8 cellular contexts compared by ENCODE assay signal in the genomic region with DNA sequence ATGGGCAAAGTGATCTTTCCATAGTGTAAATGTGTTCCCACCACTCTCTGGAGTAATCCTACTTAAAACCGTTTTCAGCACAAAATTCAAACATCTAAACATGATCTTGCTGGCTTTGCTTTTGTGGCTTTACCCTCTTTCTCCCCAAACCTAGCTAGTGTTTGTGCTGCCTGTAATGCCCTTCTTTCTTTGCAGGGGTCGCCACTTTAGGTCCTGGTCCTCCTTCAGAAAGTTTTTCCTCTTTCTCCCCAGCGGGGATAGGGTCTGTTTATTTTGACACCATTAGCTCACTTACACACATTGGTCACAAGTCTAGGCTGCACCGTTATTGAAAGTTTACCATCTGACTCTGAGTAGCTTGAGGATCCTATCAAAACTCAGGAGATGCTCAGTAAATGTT. TPM values are rescaled to one million over a fixed set of nuclear protein-coding genes. Genes with fewer than 3 reads are reported as not detected.
DNase-seq lines count a peak whose midpoint lies in the region; ATAC-seq, FAIRE-seq and TF ChIP-seq lines count a peak whose summit lies in the region.

No MANE protein-coding gene starts in this region.

- H3K4me1 Mint-ChIP-seq in activated CD4-positive, alpha-beta T cell treated with anti-CD3 and anti-CD28 coated beads, Interleukin-2, amount 10 ng/mL, durations not matched to agents 7 days and 5 days = peaks cover 22% of the 10 kb centered on the region
- peaks cover 44% of the 10 kb centered on the region for H3K4me1 Mint-ChIP-seq in stimulated activated memory B cell treated with anti-CD40 and anti-IgM and Interleukin-4, amounts not matched to agents 10 μg/mL and 1 μg/mL and 100 μg/mL, for 72 hours

- H2AFZ ChIP-seq in PC-9 = no peak overlapping the region
- no peak overlapping the region; the same call in 1 of the 2 replicates for H2AFZ ChIP-seq in H1 (ENCODE audit: low read length)

- POLR2A ChIA-PET in activated CD4-positive, alpha-beta T cell treated with anti-CD3 and anti-CD28 coated beads, Interleukin-2, amount 10 ng/mL, durations not matched to agents 7 days and 5 days (lab: Charles Lee) = no interaction called here
- POLR2A ChIA-PET in PC-9 (lab: Charles Lee; ENCODE audit: unreplicated experiment) (interaction anchor here (0.6 kb wide), 2 partner anchors 96 to 174 kb away, joined by 6 to 9 read pairs; partner anchors contain the start of gene TNFAIP8), H1 (lab: Charles Lee; ENCODE audit: partially characterized antibody) (interaction anchor here (0.6 to 1.3 kb wide), 5 partner anchors 12 to 372 kb away, joined by 3 read pairs; no protein-coding TSS in a partner anchor)

- no peak overlapping the region for H2BK20ac ChIP-seq in H1 (ENCODE audit: low read length)

- TF ChIP-seq RAD21 in H1 (IDR thresholded peaks at IDR 0.05 in 1 of 2, conservative IDR thresholded peaks at IDR 0.05 in 1 of 2; ENCODE audit: low read depth in 2 of 2, low read length in 2 of 2) = peak in 1 of 2 experiments; percentile 31; a peak in 1 of 4 replicates

- peaks cover 2% of the 10 kb centered on the region for H3K23me2 ChIP-seq in H1 (ENCODE audit: low read depth, low read length)

- H3K23ac ChIP-seq in H1 (ENCODE audit: insufficient read length) = no peak overlapping the region

- H3K36me3 Mint-ChIP-seq in activated CD4-positive, alpha-beta T cell treated with anti-CD3 and anti-CD28 coated beads, Interleukin-2, amount 10 ng/mL, durations not matched to agents 7 days and 5 days (ENCODE audit: low read depth) = peaks cover 2% of the 10 kb centered on the region
- peaks cover 5% of the 10 kb centered on the region for H3K36me3 Mint-ChIP-seq in stimulated activated memory B cell treated with anti-CD40 and anti-IgM and Interleukin-4, amounts not matched to agents 10 μg/mL and 1 μg/mL and 100 μg/mL, for 72 hours

- H3K56ac ChIP-seq in H1 (replicated peaks; ENCODE audit: insufficient read length, low read depth, low read length) = no peak overlapping the region

- BruUV-seq in PC-9 (replicated peaks; lab: Mats Ljungman, UMichigan) = no TSS peak

- no peaks in the 10 kb centered on the region for H3K9me2 ChIP-seq in PC-9 (ENCODE audit: insufficient read depth)

- H3K4me1 ChIP-seq in PC-9 (replicated peaks; ENCODE audit: insufficient read depth) = peaks cover 9% of the 10 kb centered on the region
- H3K4me1 ChIP-seq in H1 (replicated peaks in 1 of 4; ENCODE audit: control insufficient read depth in 3 of 4, insufficient read depth in 4 of 4, low read length in 3 of 4) = peaks cover 0 to 9% (median 2%) of the 10 kb centered on the region in 4 experiments; a peak in 4 of 7 replicates
- H3K4me1 ChIP-seq in esophagus muscularis mucosa = peaks cover 15 to 22% (median 20%) of the 10 kb centered on the region in 4 donors

- no peak overlapping the region for H2AK5ac ChIP-seq in H1 (ENCODE audit: low read depth, low read length)

- H3K79me2 ChIP-seq in PC-9 (ENCODE audit: low read depth) (peaks cover 12% of the 10 kb centered on the region; the same call in 1 of the 2 replicates), H1 (ENCODE audit: control insufficient read depth in 1 of 2, insufficient read depth in 2 of 2, low read length in 2 of 2) (peaks cover 8 to 33% of the 10 kb centered on the region in 2 experiments; a peak in 3 of 4 replicates)

- TF ChIP-seq POLR2A in H1 (IDR thresholded peaks at IDR 0.05; ENCODE audit: control extremely low read depth in 1 of 2, low read depth in 2 of 2, low read length in 2 of 2) = no peak
- no peak for TF ChIP-seq POLR2A in esophagus muscularis mucosa (IDR thresholded peaks at IDR 0.05; ENCODE audit: low read depth)

- no peaks in the 10 kb centered on the region for H3F3A ChIP-seq in PC-9 (ENCODE audit: insufficient read depth, low read depth)

- TF ChIP-seq EP300 in H1 (IDR thresholded peaks at IDR 0.05; ENCODE audit: borderline replicate concordance in 1 of 2, low read depth in 2 of 2, low read length in 2 of 2) (no peak), esophagus muscularis mucosa (IDR thresholded peaks at IDR 0.05) (no peak)

- no peak overlapping the region for H3K9ac ChIP-seq in H1 (replicated peaks in 1 of 4; ENCODE audit: extremely low read depth in 1 of 4, low read depth in 3 of 4, low read length in 3 of 4)

- no peak overlapping the region for H4K91ac ChIP-seq in H1 (replicated peaks; ENCODE audit: insufficient read length, low read length)

- H3K4me3 ChIP-seq in PC-9 (no peak overlapping the region; the same call in 1 of the 2 replicates), H1 (ENCODE audit: extremely low read depth in 1 of 4, insufficient read depth in 2 of 4, low read depth in 3 of 4, low read length in 4 of 4) (peak overlapping the region in 1 of 4 experiments; percentile 82; a peak in 1 of 8 replicates), esophagus muscularis mucosa (no peak overlapping the region)

- 82% methylated on average over 4 of the region's 4 CpGs; no CpG with 5 or more reads in 1 of the 2 experiments for WGBS in H1 (ENCODE audit: extremely low coverage in 1 of 2, insufficient coverage in 1 of 2, insufficient read length in 1 of 2, insufficient replicate concordance in 2 of 2, low coverage in 1 of 2, low lambda C conversion rate in 2 of 2, missing lambda C conversion rate in 1 of 2), 2 experiments
- 87% methylated on average over 4 of the region's 4 CpGs for WGBS in esophagus muscularis mucosa

- TF ChIP-seq CTCF in PC-9 (conservative IDR thresholded peaks at IDR 0.05) (no peak), H1 (IDR thresholded peaks at IDR 0.05; ENCODE audit: control extremely low read depth in 1 of 3, insufficient read depth in 1 of 3, low read depth in 1 of 3, low read length in 3 of 3) (peak; percentile 19 to 70 (median 36)), esophagus muscularis mucosa (IDR thresholded peaks at IDR 0.05) (no peak)

- no peak overlapping the region for H4K5ac ChIP-seq in H1 (ENCODE audit: insufficient read length, low read depth, low read length)

- no peaks in the 10 kb centered on the region for H3K27me3 Mint-ChIP-seq in activated CD4-positive, alpha-beta T cell treated with anti-CD3 and anti-CD28 coated beads, Interleukin-2, amount 10 ng/mL, durations not matched to agents 7 days and 5 days
- H3K27me3 Mint-ChIP-seq in stimulated activated memory B cell treated with anti-CD40 and anti-IgM and Interleukin-4, amounts not matched to agents 10 μg/mL and 1 μg/mL and 100 μg/mL, for 72 hours = no peaks in the 10 kb centered on the region

- H2BK12ac ChIP-seq in H1 (ENCODE audit: low read depth, low read length) = peak overlapping the region; percentile 63; the same call in 1 of the 2 replicates

- intact Hi-C loops in PC-9 (cut with micrococcal nuclease; ENCODE audit: unreplicated experiment) = loop anchor here (5.0 kb wide), 1 partner anchor 464 kb away; the partner anchor contains the start of gene DTWD2
- intact Hi-C loops in esophagus muscularis mucosa (cut with DNase I) = no loop called here

- no peaks in the 10 kb centered on the region for H3K9me3 ChIP-seq in PC-9 (ENCODE audit: insufficient read depth, low read depth)
- H3K9me3 ChIP-seq in H1 (ENCODE audit: insufficient read depth in 2 of 2, low read depth in 1 of 2, low read length in 1 of 2) = peaks cover 11% of the 10 kb centered on the region in 2 experiments
- peaks cover 0 to 7% (median 0%) of the 10 kb centered on the region in 4 donors for H3K9me3 ChIP-seq in esophagus muscularis mucosa

- no peak for FAIRE-seq in H1 (lab: Jason Lieb, UNC)

- no peak overlapping the region for H3K27ac ChIP-seq in PC-9
- no peak overlapping the region for H3K27ac ChIP-seq in H1 (ENCODE audit: low read depth, low read length)
- H3K27ac ChIP-seq in esophagus muscularis mucosa (replicated peaks in 1 of 4) = no peak overlapping the region

- H2BK5ac ChIP-seq in H1 (ENCODE audit: low read depth, low read length) = no peak overlapping the region

- no peaks in the 10 kb centered on the region for H4K20me1 ChIP-seq in PC-9 (ENCODE audit: insufficient read depth)
- no peaks in the 10 kb centered on the region for H4K20me1 ChIP-seq in H1 (replicated peaks in 1 of 2; ENCODE audit: control insufficient read depth in 1 of 2, insufficient read depth in 2 of 2, low read length in 2 of 2)

- H3K36me3 ChIP-seq in PC-9 (ENCODE audit: low read depth) = no peaks in the 10 kb centered on the region
- no peaks in the 10 kb centered on the region; a peak in 1 of 8 replicates for H3K36me3 ChIP-seq in H1 (ENCODE audit: control insufficient read depth in 2 of 4, insufficient read depth in 4 of 4, low read length in 3 of 4)
- peaks cover 0 to 1% (median 0%) of the 10 kb centered on the region in 4 donors for H3K36me3 ChIP-seq in esophagus muscularis mucosa

- H3K27ac Mint-ChIP-seq in activated CD4-positive, alpha-beta T cell treated with anti-CD3 and anti-CD28 coated beads, Interleukin-2, amount 10 ng/mL, durations not matched to agents 7 days and 5 days = no peak overlapping the region
- H3K27ac Mint-ChIP-seq in stimulated activated memory B cell treated with anti-CD40 and anti-IgM and Interleukin-4, amounts not matched to agents 10 μg/mL and 1 μg/mL and 100 μg/mL, for 72 hours = peak overlapping the region; percentile 91

- H3K79me1 ChIP-seq in H1 (ENCODE audit: low read depth, low read length) = 0 out of 2 replicates have a peak, but pooled peaks cover 6% of the 10 kb centered on the region

- H3K4me2 ChIP-seq in PC-9 = peak overlapping the region; percentile 89; the same call in 1 of the 2 replicates
- H3K4me2 ChIP-seq in H1 (ENCODE audit: insufficient read depth in 1 of 2, low read depth in 2 of 2, low read length in 2 of 2) = peak overlapping the region in 1 of 2 experiments; percentile 99; a peak in 1 of 4 replicates

- no peak overlapping the region for H2BK120ac ChIP-seq in H1 (replicated peaks; ENCODE audit: low read depth, low read length)

- no peak for ATAC-seq in stimulated activated memory B cell treated with anti-CD40 and anti-IgM and Interleukin-4, amounts not matched to agents 10 μg/mL and 1 μg/mL and 100 μg/mL, for 72 hours
- no peak for ATAC-seq in GM19455 (IDR thresholded peaks at IDR 0.05; ENCODE audit: unreplicated experiment)

- H4K8ac ChIP-seq in H1 (ENCODE audit: extremely low read depth, insufficient read depth, low read length) = no peak overlapping the region

- CTCF ChIA-PET in activated CD4-positive, alpha-beta T cell treated with anti-CD3 and anti-CD28 coated beads, Interleukin-2, amount 10 ng/mL, durations not matched to agents 7 days and 5 days (lab: Charles Lee) = interaction anchor here (1.7 to 2.6 kb wide), 3 partner anchors 11 to 463 kb away, joined by 5 to 9 read pairs (median 7); partner anchors contain the start of gene DTWD2
- CTCF ChIA-PET in PC-9 (lab: Charles Lee) = interaction anchor here (0.6 kb wide), 2 partner anchors 76 to 96 kb away, joined by 3 to 7 read pairs; partner anchors contain the start of gene TNFAIP8
- CTCF ChIA-PET in H1 (lab: Charles Lee; ENCODE audit: partially characterized antibody) = interaction anchor here (0.7 to 1.5 kb wide), 7 partner anchors 17 to 419 kb away, joined by 3 to 8 read pairs (median 3); no protein-coding TSS in a partner anchor

- no peak overlapping the region for H3K4ac ChIP-seq in H1 (replicated peaks; ENCODE audit: insufficient read length, low read depth, low read length)

- H2BK15ac ChIP-seq in H1 (ENCODE audit: low read length) = no peak overlapping the region

- H3K18ac ChIP-seq in H1 (ENCODE audit: extremely low read depth, low read length) = no peak overlapping the region

- peaks cover 5% of the 10 kb centered on the region for H3K9me3 Mint-ChIP-seq in activated CD4-positive, alpha-beta T cell treated with anti-CD3 and anti-CD28 coated beads, Interleukin-2, amount 10 ng/mL, durations not matched to agents 7 days and 5 days
- H3K9me3 Mint-ChIP-seq in stimulated activated memory B cell treated with anti-CD40 and anti-IgM and Interleukin-4, amounts not matched to agents 10 μg/mL and 1 μg/mL and 100 μg/mL, for 72 hours = peaks cover 9% of the 10 kb centered on the region

- no peak overlapping the region for H3K14ac ChIP-seq in H1 (ENCODE audit: insufficient read length)

- H3K4me3 Mint-ChIP-seq in activated CD4-positive, alpha-beta T cell treated with anti-CD3 and anti-CD28 coated beads, Interleukin-2, amount 10 ng/mL, durations not matched to agents 7 days and 5 days = peak overlapping the region; percentile 92
- peak overlapping the region; percentile 94 for H3K4me3 Mint-ChIP-seq in stimulated activated memory B cell treated with anti-CD40 and anti-IgM and Interleukin-4, amounts not matched to agents 10 μg/mL and 1 μg/mL and 100 μg/mL, for 72 hours

- H3K27me3 ChIP-seq in PC-9 (ENCODE audit: insufficient read depth, low read depth) (no peaks in the 10 kb centered on the region), H1 (replicated peaks in 1 of 4; ENCODE audit: control insufficient read depth in 3 of 4, extremely low read depth in 1 of 4, insufficient read depth in 3 of 4, low read length in 3 of 4) (no peaks in the 10 kb centered on the region; a peak in 1 of 7 replicates), esophagus muscularis mucosa (no peaks in the 10 kb centered on the region)

- no peak for DNase-seq in activated CD4-positive, alpha-beta T cell treated with anti-CD3 and anti-CD28 coated beads, Interleukin-2, amount 10 ng/mL, durations not matched to agents 7 days and 5 days
- no peak for DNase-seq in activated CD4-positive, alpha-beta T cell treated with anti-CD3 and anti-CD28 coated beads, Interleukin-2, amount 50 U/mL, for 4 hours
- DNase-seq in PC-9 (no peak), H1 (ENCODE audit: low read depth in 1 of 2, low spot score in 2 of 2) (peak in 1 of 2 experiments; percentile 52), esophagus muscularis mucosa (ENCODE audit: extremely low spot score) (no peak)
- DNase-seq in stimulated activated CD4-positive, alpha-beta T cell treated with anti-CD3 and anti-CD28 coated beads, Interleukin-4, amount 100 ng/mL, for 24 hours = no peak

RNA-seq across cellular contexts. Expression of gene HSD17B4, which starts 0.7 kb away (rescaled TPM):
- 10 to 100 TPM; 56.0 to 62.4 TPM for total RNA-seq in activated CD4-positive, alpha-beta T cell treated with anti-CD3 and anti-CD28 coated beads, Interleukin-2, amount 10 ng/mL, durations not matched to agents 7 days and 5 days
- total RNA-seq in PC-9 (2021) (148 and 226 TPM in 2 replicates), esophagus muscularis mucosa (10 to 100 TPM; 71.6 to 90.6 (median 86.2) TPM)
- 360 and 369 TPM in 2 replicates for total RNA-seq in H1 (2021; fragmentation: NEBNext Ultra II Directional; extraction: Animal tissue kit (Norgen Biotek cat#: 25700))
- 209 and 305 TPM in 2 replicates for polyA plus RNA-seq in H1 (2011; rRNA removed)
- polyA plus RNA-seq in H1 (2011; cell fraction: cytosol; rRNA removed) = 324 TPM
- polyA plus RNA-seq in H1 (2011; cell fraction: nucleus; rRNA removed) = 194 TPM
- 418 to 601 TPM (median 461 TPM) in 4 replicates for polyA plus RNA-seq in H1 (2012, experiment 1 of 2)
- polyA plus RNA-seq in H1 (2012, experiment 2 of 2) = 51.1 TPM
- 269 TPM for polyA plus RNA-seq in H1 (2013, experiment 1 of 2)
- polyA plus RNA-seq in H1 (2013, experiment 2 of 2) = 281 TPM
- polyA minus RNA-seq in H1 (2011; rRNA and poly(A)+ RNA removed) = 608 and 793 TPM in 2 replicates
- polyA minus RNA-seq in H1 (2011; cell fraction: cytosol; rRNA and poly(A)+ RNA removed) = 194 TPM
- polyA minus RNA-seq in H1 (2011; cell fraction: nucleus; rRNA and poly(A)+ RNA removed) = 250 TPM

Comparison
In these comparisons a context has a peak if more than half of its experiments do, and no peak if none do; other contexts are left out.
1. CTCF ChIP-seq: peak in H1 (3 of 3); none in PC-9 (single experiment) and esophagus muscularis mucosa (0 of 3).